ENCODE assay signal across 8 cellular contexts in the genomic region with DNA sequence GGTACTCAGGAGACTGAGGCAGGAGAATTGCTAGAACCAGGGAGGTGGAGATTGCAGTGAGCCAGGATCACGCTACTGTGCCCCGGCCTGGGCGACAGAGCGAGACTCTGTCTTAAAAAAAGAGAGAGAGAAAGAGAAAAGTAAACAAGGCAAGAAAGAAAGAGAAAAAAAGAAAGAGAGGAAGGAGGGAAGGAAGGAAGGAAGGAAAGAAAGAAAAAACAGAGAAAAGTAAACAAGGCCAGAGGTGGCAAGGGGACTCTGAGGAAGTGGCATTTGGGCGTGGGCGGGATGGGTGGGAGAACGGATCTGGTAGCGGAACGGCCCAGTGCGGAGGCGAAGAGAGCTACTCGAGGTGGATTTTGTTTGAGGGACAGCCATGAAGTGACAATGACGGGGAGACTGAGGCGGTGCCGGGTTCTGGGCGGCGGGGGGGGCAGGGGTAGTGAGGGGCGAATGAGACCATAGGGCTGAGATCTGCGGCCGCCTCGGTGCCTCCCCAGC. TPM values are rescaled to one million over a fixed set of nuclear protein-coding genes. Genes with fewer than 3 reads are reported as not detected.
DNase-seq lines count a peak whose midpoint lies in the region; ATAC-seq, FAIRE-seq and TF ChIP-seq lines count a peak whose summit lies in the region.

No MANE protein-coding gene starts in this region.

- H3K27me3 ChIP-seq in keratinocyte (ENCODE audit: control insufficient read depth, extremely low read depth, insufficient read depth, low read length) (no peaks in the 10 kb centered on the region), tibial nerve (no peaks in the 10 kb centered on the region)

- peak overlapping the region; percentile 65 to 73 (median 70) for H3K4me3 ChIP-seq in keratinocyte (ENCODE audit: control insufficient read depth in 2 of 3, extremely low read depth in 1 of 3, insufficient read depth in 2 of 3, low read depth in 1 of 3, low read length in 3 of 3)
- H3K4me3 ChIP-seq in tibial nerve = peak overlapping the region; percentile 56 to 69 (median 61)

- intact Hi-C loops in activated naive CD4-positive, alpha-beta T cell treated with anti-CD3 and anti-CD28 coated beads for 36 hours (cut with micrococcal nuclease) = loop anchor here (2.0 kb wide), 2 partner anchors 22 to 152 kb away; partner anchors contain the start of gene PIK3R2

- H3K27ac ChIP-seq in keratinocyte (ENCODE audit: control insufficient read depth, insufficient read depth, low read length) (no peak overlapping the region), tibial nerve (peak overlapping the region; percentile 83 to 96 (median 93))

- CTCF ChIA-PET in activated naive CD4-positive, alpha-beta T cell treated with anti-CD3 and anti-CD28 coated beads for 36 hours (lab: Charles Lee) = interaction anchor here (0.7 to 12.8 kb wide), 7 partner anchors 9 to 141 kb away, joined by 3 to 148 read pairs (median 3); partner anchors contain the start of gene RPL18A
- CTCF ChIA-PET in activated CD4-positive, alpha-beta memory T cell treated with anti-CD3 and anti-CD28 coated beads, Interleukin-2, amount 10 ng/mL, durations not matched to agents 7 days and 5 days (lab: Charles Lee) = interaction anchor here (0.6 to 9.0 kb wide), 5 partner anchors 44 to 691 kb away, joined by 3 to 148 read pairs (median 3); partner anchors contain the start of genes CCDC124 and DDA1

- TF ChIP-seq POLR2A in tibial nerve (IDR thresholded peaks at IDR 0.05) = no peak

- H3K9me3 ChIP-seq in keratinocyte (ENCODE audit: control insufficient read depth, low read depth, low read length) = no peaks in the 10 kb centered on the region
- H3K9me3 ChIP-seq in tibial nerve = no peaks in the 10 kb centered on the region

- no peaks in the 10 kb centered on the region for H3K36me3 ChIP-seq in keratinocyte (ENCODE audit: control insufficient read depth in 2 of 2, extremely low read depth in 1 of 2, insufficient read depth in 2 of 2, low read length in 2 of 2)
- H3K36me3 ChIP-seq in tibial nerve = no peaks in the 10 kb centered on the region

- POLR2A ChIA-PET in activated CD4-positive, alpha-beta memory T cell treated with anti-CD3 and anti-CD28 coated beads, Interleukin-2, amount 10 ng/mL, durations not matched to agents 7 days and 5 days (lab: Charles Lee) = interaction anchor here (0.6 to 3.1 kb wide), 16 partner anchors 44 to 1032 kb away, joined by 3 to 20 read pairs (median 5); partner anchors contain the start of genes CCDC124, IL12RB1, JAK3 and JUND

- no peak for DNase-seq in activated naive CD4-positive, alpha-beta T cell treated with anti-CD3 and anti-CD28 coated beads for 36 hours
- no peak for DNase-seq in activated naive CD4-positive, alpha-beta T cell treated with Interleukin-2 at 50 U/mL for 16 hours
- no peak for DNase-seq in activated CD4-positive, alpha-beta memory T cell treated with anti-CD3 and anti-CD28 coated beads, Interleukin-2, amount 10 ng/mL, durations not matched to agents 7 days and 5 days
- DNase-seq in keratinocyte (ENCODE audit: low read depth, low spot score) (no peak), tibial nerve (ENCODE audit: low spot score in 2 of 2) (no peak), NCI-H1694 treated with DMSO at 0.1 percent for 48 hours (lab: John Stamatoyannopoulos, UW) (no peak)
- DNase-seq in activated CD4-positive, CD25-positive, alpha-beta regulatory T cell (lab: John Stamatoyannopoulos, UW) = no peak

- peaks cover 3% of the 10 kb centered on the region for H3K36me3 Mint-ChIP-seq in activated naive CD4-positive, alpha-beta T cell treated with anti-CD3 and anti-CD28 coated beads for 36 hours (ENCODE audit: low read depth)
- H3K36me3 Mint-ChIP-seq in activated CD4-positive, alpha-beta memory T cell treated with anti-CD3 and anti-CD28 coated beads, Interleukin-2, amount 10 ng/mL, durations not matched to agents 7 days and 5 days (ENCODE audit: low read depth) = peaks cover 14% of the 10 kb centered on the region

- H2AFZ ChIP-seq in keratinocyte (ENCODE audit: control insufficient read depth, low read length) = peak overlapping the region; percentile 9

- ATAC-seq in HG03159 (IDR thresholded peaks at IDR 0.05; ENCODE audit: unreplicated experiment) = no peak

- H4K20me1 ChIP-seq in keratinocyte (ENCODE audit: control insufficient read depth, extremely low read depth, insufficient read depth, low read length) = no peaks in the 10 kb centered on the region

- peak overlapping the region; percentile 82 for H3K4me2 ChIP-seq in keratinocyte (ENCODE audit: control insufficient read depth, extremely low read depth, insufficient read depth, low read depth, low read length)

- no peaks in the 10 kb centered on the region for H3K27me3 Mint-ChIP-seq in activated naive CD4-positive, alpha-beta T cell treated with anti-CD3 and anti-CD28 coated beads for 36 hours (ENCODE audit: low read depth)
- peaks cover 4% of the 10 kb centered on the region for H3K27me3 Mint-ChIP-seq in activated CD4-positive, alpha-beta memory T cell treated with anti-CD3 and anti-CD28 coated beads, Interleukin-2, amount 10 ng/mL, durations not matched to agents 7 days and 5 days

- no peak for TF ChIP-seq EP300 in tibial nerve (IDR thresholded peaks at IDR 0.05)

- H3K9ac ChIP-seq in keratinocyte (ENCODE audit: control insufficient read depth, extremely low read depth, insufficient read depth, low read length) = peak overlapping the region; percentile 77

- 16 to 17% methylated on average over 16 to 21 of the region's 21 CpGs for WGBS in tibial nerve, 2 donors

- H3K9me3 Mint-ChIP-seq in activated naive CD4-positive, alpha-beta T cell treated with anti-CD3 and anti-CD28 coated beads for 36 hours = no peaks in the 10 kb centered on the region
- H3K9me3 Mint-ChIP-seq in activated CD4-positive, alpha-beta memory T cell treated with anti-CD3 and anti-CD28 coated beads, Interleukin-2, amount 10 ng/mL, durations not matched to agents 7 days and 5 days = no peaks in the 10 kb centered on the region

- FAIRE-seq in keratinocyte (lab: Jason Lieb, UNC) = no peak

- peaks cover 6% of the 10 kb centered on the region for H3K79me2 ChIP-seq in keratinocyte (ENCODE audit: control insufficient read depth, insufficient read depth, low read length)

- peaks cover 19% of the 10 kb centered on the region for H3K4me1 Mint-ChIP-seq in activated naive CD4-positive, alpha-beta T cell treated with anti-CD3 and anti-CD28 coated beads for 36 hours (ENCODE audit: low read depth)
- H3K4me1 Mint-ChIP-seq in activated CD4-positive, alpha-beta memory T cell treated with anti-CD3 and anti-CD28 coated beads, Interleukin-2, amount 10 ng/mL, durations not matched to agents 7 days and 5 days = peaks cover 35% of the 10 kb centered on the region

- no peaks in the 10 kb centered on the region for H3K9me1 ChIP-seq in keratinocyte (ENCODE audit: control insufficient read depth, extremely low read depth, insufficient read depth, low read length)

- dilution Hi-C loops in keratinocyte (cut with MboI; ENCODE audit: extremely low pct_ligation_motif_present, low sequenced_read_pairs) = no loop called here

- peaks cover 7% of the 10 kb centered on the region for H3K4me1 ChIP-seq in keratinocyte (ENCODE audit: control insufficient read depth, extremely low read depth, insufficient read depth, low read length)
- H3K4me1 ChIP-seq in tibial nerve = peaks cover 0 to 24% (median 4%) of the 10 kb centered on the region in 4 donors

- TF ChIP-seq CTCF in keratinocyte (optimal IDR thresholded peaks at IDR 0.05 in 1 of 3, IDR thresholded peaks at IDR 0.05 in 1 of 3, conservative IDR thresholded peaks at IDR 0.05 in 1 of 3; ENCODE audit: extremely low read depth in 1 of 3, insufficient read depth in 2 of 3, low read length in 3 of 3) (no peak), tibial nerve (IDR thresholded peaks at IDR 0.05) (no peak)

- peak overlapping the region; percentile 97 for H3K27ac Mint-ChIP-seq in activated naive CD4-positive, alpha-beta T cell treated with anti-CD3 and anti-CD28 coated beads for 36 hours
- peak overlapping the region; percentile 99 for H3K27ac Mint-ChIP-seq in activated CD4-positive, alpha-beta memory T cell treated with anti-CD3 and anti-CD28 coated beads, Interleukin-2, amount 10 ng/mL, durations not matched to agents 7 days and 5 days

- peak overlapping the region; percentile 87 for H3K4me3 Mint-ChIP-seq in activated naive CD4-positive, alpha-beta T cell treated with anti-CD3 and anti-CD28 coated beads for 36 hours
- H3K4me3 Mint-ChIP-seq in activated CD4-positive, alpha-beta memory T cell treated with anti-CD3 and anti-CD28 coated beads, Interleukin-2, amount 10 ng/mL, durations not matched to agents 7 days and 5 days = peak overlapping the region; percentile 77

RNA-seq across cellular contexts. Expression of gene ARRDC2, which starts 7.4 kb away (rescaled TPM):
- total RNA-seq in activated naive CD4-positive, alpha-beta T cell treated with anti-CD3 and anti-CD28 coated beads for 36 hours = 10 to 100 TPM; 17.7 to 19.0 TPM
- 10 to 100 TPM; 60.7 to 62.0 TPM for total RNA-seq in activated CD4-positive, alpha-beta memory T cell treated with anti-CD3 and anti-CD28 coated beads, Interleukin-2, amount 10 ng/mL, durations not matched to agents 7 days and 5 days
- 2.4 to 3.5 TPM (median 2.5 TPM) in 3 replicates for polyA plus RNA-seq in keratinocyte
- polyA plus RNA-seq in keratinocyte (2011; ENCODE audit: low read depth) = 5.3 TPM
- 1.9 and 3.1 TPM in 2 replicates for polyA plus RNA-seq in keratinocyte (2011; cell fraction: cytosol; rRNA removed)
- polyA plus RNA-seq in keratinocyte (2011; cell fraction: nucleus; rRNA removed) = 4.0 and 4.8 TPM in 2 replicates
- polyA plus RNA-seq in keratinocyte (2012; ENCODE audit: low replicate concordance) = 2.9 and 3.8 TPM in 2 replicates
- 1.0 to 1.6 TPM (median 1.3 TPM) in 3 replicates for polyA minus RNA-seq in keratinocyte
- polyA minus RNA-seq in keratinocyte (2011; cell fraction: cytosol; rRNA and poly(A)+ RNA removed) = 4.4 TPM
- polyA minus RNA-seq in keratinocyte (2011; cell fraction: nucleus; rRNA and poly(A)+ RNA removed) = 2.8 and 6.6 TPM in 2 replicates
- 100 to 1,000 TPM; 127 to 180 (median 177) TPM for total RNA-seq in tibial nerve

RNA-seq across cellular contexts. Expression of gene KCNN1, which starts 33.6 kb away (rescaled TPM):
- total RNA-seq in activated naive CD4-positive, alpha-beta T cell treated with anti-CD3 and anti-CD28 coated beads for 36 hours = under 1 TPM; 0.21 to 0.30 TPM
- total RNA-seq in activated CD4-positive, alpha-beta memory T cell treated with anti-CD3 and anti-CD28 coated beads, Interleukin-2, amount 10 ng/mL, durations not matched to agents 7 days and 5 days = not detected
- not detected in 3 replicates for polyA plus RNA-seq in keratinocyte
- polyA plus RNA-seq in keratinocyte (2011; ENCODE audit: low read depth) = not detected
- polyA plus RNA-seq in keratinocyte (2011; cell fraction: cytosol; rRNA removed) = not detected in 2 replicates
- polyA plus RNA-seq in keratinocyte (2011; cell fraction: nucleus; rRNA removed) = not detected in 2 replicates
- polyA plus RNA-seq in keratinocyte (2012; ENCODE audit: low replicate concordance) = 0.06 TPM in 1 of 2 replicates, not detected in the other
- polyA minus RNA-seq in keratinocyte = not detected in 3 replicates
- polyA minus RNA-seq in keratinocyte (2011; cell fraction: cytosol; rRNA and poly(A)+ RNA removed) = not detected
- polyA minus RNA-seq in keratinocyte (2011; cell fraction: nucleus; rRNA and poly(A)+ RNA removed) = not detected in 2 replicates
- under 1 TPM in 1 of 4 donors, not detected in 3; under 0.01 TPM for total RNA-seq in tibial nerve
